ENCODE assay signal across 29 cellular contexts in genomic region chr10:57897611-57898010, GRCh38.
"Had no signal": no experiment of that assay in that cellular context is flagged by ENCODE, and none has a peak within 500 bp of the region (broad histone marks: within the 10 kb centered on the region; RNA-seq: fewer than 3 reads in every experiment).

No MANE protein-coding gene starts in this region.

- H3K27ac ChIP-seq: adrenal gland, body of pancreas, coronary artery, dorsolateral prefrontal cortex, left ventricle myocardium inferior, parathyroid adenoma, psoas muscle, sigmoid colon, thyroid gland had no signal

- H3K4me2 ChIP-seq: smooth muscle cell had no signal

- H3K9me3 Mint-ChIP-seq: activated naive CD8-positive, alpha-beta T cell treated with anti-CD3 and anti-CD28 coated beads for 36 hours; activated T-helper 1 cell treated with anti-CD3 and anti-CD28 coated beads, Interleukin-12 subunit alpha, Interleukin-12 subunit beta, Interleukin-2, Interleukin-4 antibody, amounts not matched to agents 30 ng/mL and 10 ng/mL and 1 ng/mL, durations not matched to agents 14 hours and 24 hours and 36 hours had no signal

- H3K27me3 Mint-ChIP-seq: activated naive CD8-positive, alpha-beta T cell treated with anti-CD3 and anti-CD28 coated beads for 36 hours; naive thymus-derived CD4-positive, alpha-beta T cell; stimulated activated naive B cell treated with anti-CD40 and anti-IgM and Interleukin-4, amounts not matched to agents 10 μg/mL and 1 μg/mL and 100 μg/mL, for 72 hours had no signal

- ATAC-seq: naive thymus-derived CD4-positive, alpha-beta T cell; psoas muscle; stimulated activated naive B cell treated with anti-CD40 and anti-IgM and Interleukin-4, amounts not matched to agents 10 μg/mL and 1 μg/mL and 100 μg/mL, for 72 hours had no signal

- H3K36me3 ChIP-seq: adrenal gland, left ventricle myocardium inferior, sigmoid colon, stomach, thyroid gland had no signal

- H3K4me1 Mint-ChIP-seq: activated naive CD8-positive, alpha-beta T cell treated with anti-CD3 and anti-CD28 coated beads for 36 hours; naive thymus-derived CD4-positive, alpha-beta T cell; neural crest cell; stimulated activated naive B cell treated with anti-CD40 and anti-IgM and Interleukin-4, amounts not matched to agents 10 μg/mL and 1 μg/mL and 100 μg/mL, for 72 hours had no signal

- H3K27ac Mint-ChIP-seq: activated naive CD4-positive, alpha-beta T cell treated with anti-CD3 and anti-CD28 coated beads for 36 hours; activated naive CD8-positive, alpha-beta T cell treated with anti-CD3 and anti-CD28 coated beads for 36 hours; activated T-helper 1 cell treated with anti-CD3 and anti-CD28 coated beads, Interleukin-12 subunit alpha, Interleukin-12 subunit beta, Interleukin-2, Interleukin-4 antibody, amounts not matched to agents 30 ng/mL and 10 ng/mL and 1 ng/mL, durations not matched to agents 14 hours and 24 hours and 36 hours; naive thymus-derived CD4-positive, alpha-beta T cell; stimulated activated naive B cell treated with anti-CD40 and anti-IgM and Interleukin-4, amounts not matched to agents 10 μg/mL and 1 μg/mL and 100 μg/mL, for 72 hours had no signal

- H2AFZ ChIP-seq: parathyroid adenoma had no signal

- H3K9me3 ChIP-seq: body of pancreas, psoas muscle, sigmoid colon, stomach, thyroid gland had no signal

- H3K79me2 ChIP-seq: parathyroid adenoma had no signal

- H3K36me3 Mint-ChIP-seq: activated naive CD8-positive, alpha-beta T cell treated with anti-CD3 and anti-CD28 coated beads for 36 hours; naive thymus-derived CD4-positive, alpha-beta T cell; stimulated activated naive B cell treated with anti-CD40 and anti-IgM and Interleukin-4, amounts not matched to agents 10 μg/mL and 1 μg/mL and 100 μg/mL, for 72 hours had no signal

- H3K27me3 ChIP-seq: adrenal gland, body of pancreas, dorsolateral prefrontal cortex, sigmoid colon, stomach, thyroid gland had no signal

- H3K4me3 ChIP-seq: adrenal gland, body of pancreas, coronary artery, dorsolateral prefrontal cortex, left ventricle myocardium inferior, lung, psoas muscle, sigmoid colon, smooth muscle cell, stomach, thyroid gland had no signal

- DNase-seq: activated CD4-positive, alpha-beta T cell treated with anti-CD3 and anti-CD28 coated beads for 48 hours; activated CD4-positive, alpha-beta T cell treated with anti-CD3 and anti-CD28 coated beads, Interleukin-2, amount 50 U/mL, for 48 hours; activated CD4-positive, CD25-positive, alpha-beta regulatory T cell; activated CD8-positive, alpha-beta memory T cell treated with anti-CD3 and anti-CD28 coated beads for 24 hours; activated effector memory CD4-positive, alpha-beta T cell treated with anti-CD3 and anti-CD28 coated beads, Interleukin-2, amount 50 U/mL, for 16 hours; activated naive CD4-positive, alpha-beta T cell treated with anti-CD3 and anti-CD28 coated beads for 36 hours; activated naive CD8-positive, alpha-beta T cell treated with anti-CD3 and anti-CD28 coated beads for 36 hours; adrenal gland; aorta; dorsolateral prefrontal cortex; effector memory CD4-positive, alpha-beta T cell; left ventricle myocardium inferior; naive thymus-derived CD4-positive, alpha-beta T cell; occipital lobe; psoas muscle; sigmoid colon; stimulated activated CD4-positive, alpha-beta T cell treated with anti-CD3 and anti-CD28 coated beads, Interleukin-15, amount 100 ng/mL, for 24 hours; stimulated activated CD4-positive, alpha-beta T cell treated with anti-CD3 and anti-CD28 coated beads, Interleukin-2, amount 100 ng/mL, for 24 hours; stimulated activated naive B cell treated with anti-CD40 and anti-IgM and Interleukin-4, amounts not matched to agents 10 μg/mL and 1 μg/mL and 100 μg/mL, for 72 hours; T-helper 1 cell; thyroid gland had no signal

- H3K4me1 ChIP-seq: adrenal gland, body of pancreas, left ventricle myocardium inferior, parathyroid adenoma, psoas muscle, sigmoid colon, thyroid gland had no signal

- H3K4me3 Mint-ChIP-seq: activated naive CD4-positive, alpha-beta T cell treated with anti-CD3 and anti-CD28 coated beads for 36 hours; activated naive CD8-positive, alpha-beta T cell treated with anti-CD3 and anti-CD28 coated beads for 36 hours; activated T-helper 1 cell treated with anti-CD3 and anti-CD28 coated beads, Interleukin-12 subunit alpha, Interleukin-12 subunit beta, Interleukin-2, Interleukin-4 antibody, amounts not matched to agents 30 ng/mL and 10 ng/mL and 1 ng/mL, durations not matched to agents 14 hours and 24 hours and 36 hours; naive thymus-derived CD4-positive, alpha-beta T cell; neural crest cell; stimulated activated naive B cell treated with anti-CD40 and anti-IgM and Interleukin-4, amounts not matched to agents 10 μg/mL and 1 μg/mL and 100 μg/mL, for 72 hours had no signal
